8 cellular contexts compared by ENCODE assay signal in genomic region chr17:7885357-7886226, GRCh38. TPM values are rescaled to one million over a fixed set of nuclear protein-coding genes. Genes with fewer than 3 reads are reported as not detected.
DNase-seq lines count a peak whose midpoint lies in the region; ATAC-seq and TF ChIP-seq lines count a peak whose summit lies in the region.

No MANE protein-coding gene starts in this region.

- peaks cover 8% of the 10 kb centered on the region for H3K4me1 Mint-ChIP-seq in activated B cell treated with CpG ODN at 0.5 μM for 24 hours

- DNase-seq in SIG-M5 treated with dmso at 0.1 percent for 504 hours (lab: John Stamatoyannopoulos, UW; ENCODE audit: unreplicated experiment) (peak; percentile 23), SIG-M5 (lab: John Stamatoyannopoulos, UW) (no peak), NB4 (ENCODE audit: low read depth) (peak; percentile 74), activated B cell treated with CpG ODN at 0.5 μM for 24 hours (peak; percentile 53), ecto neural progenitor cell (ENCODE audit: low spot score) (peak; percentile 83), lung (ENCODE audit: low spot score) (peak; percentile 59), NCI-H2029 treated with DMSO at 0.1 percent for 48 hours (lab: John Stamatoyannopoulos, UW) (no peak)
- peak; percentile 4 to 27 for DNase-seq in stimulated activated CD8-positive, alpha-beta memory T cell treated with anti-CD3 and anti-CD28 coated beads, Interleukin-4, amount 100 ng/mL, for 4 hours (ENCODE audit: low read depth in 2 of 2, low spot score in 1 of 2)

- POLR2A ChIA-PET in activated B cell treated with CpG ODN at 0.5 μM for 24 hours (lab: Charles Lee) = interaction anchor here (0.6 to 2.4 kb wide), 15 partner anchors 10 to 550 kb away, joined by 3 to 16 read pairs (median 4); partner anchors contain the start of genes NAA38, NDEL1, RNF227 and TP53

- intact Hi-C loops in activated B cell treated with CpG ODN at 0.5 μM for 24 hours (cut with micrococcal nuclease) = loop anchor here (1.0 to 2.0 kb wide), 3 partner anchors 28 to 199 kb away; partner anchors contain the start of genes KDM6B, NAA38 and TP53

- CTCF ChIA-PET in activated B cell treated with CpG ODN at 0.5 μM for 24 hours (lab: Charles Lee) = interaction anchor here (1.0 to 1.3 kb wide), 4 partner anchors 20 to 449 kb away, joined by 3 to 6 read pairs (median 3); no protein-coding TSS in a partner anchor

- H3K4me3 ChIP-seq in NB4 (ENCODE audit: low read depth, low read length) = peak overlapping the region; percentile 64
- peak overlapping the region; percentile 46 for H3K4me3 ChIP-seq in lung

- H3K36me3 ChIP-seq in lung (ENCODE audit: control insufficient read depth in 2 of 2, insufficient read depth in 2 of 2, low read length in 2 of 2) = peaks cover 0 to 6% of the 10 kb centered on the region in 2 donors

- no peaks in the 10 kb centered on the region for H3K27me3 ChIP-seq in lung (ENCODE audit: control insufficient read depth, insufficient read depth)

- H3K4me1 ChIP-seq in lung (ENCODE audit: control insufficient read depth in 2 of 2, insufficient read depth in 2 of 2, low read length in 2 of 2) = peaks cover 15 to 17% of the 10 kb centered on the region in 2 donors

- ATAC-seq in activated B cell treated with CpG ODN at 0.5 μM for 24 hours (ENCODE audit: low read depth) (peak; percentile 21), lung (ENCODE audit: insufficient read depth, low FRiP score) (no peak)

- TF ChIP-seq POLR2A in NB4 (IDR thresholded peaks at IDR 0.05; ENCODE audit: extremely low read depth, insufficient read length) = peak; percentile 28

- peak overlapping the region; percentile 59 to 86 for H3K27ac ChIP-seq in lung (ENCODE audit: low read depth in 1 of 2, low read length in 1 of 2)

- peaks cover 10% of the 10 kb centered on the region for H3K36me3 Mint-ChIP-seq in activated B cell treated with CpG ODN at 0.5 μM for 24 hours (ENCODE audit: low read depth)

- no peak overlapping the region for H3K4me3 Mint-ChIP-seq in activated B cell treated with CpG ODN at 0.5 μM for 24 hours

- no peaks in the 10 kb centered on the region for H3K27me3 Mint-ChIP-seq in activated B cell treated with CpG ODN at 0.5 μM for 24 hours

- no peaks in the 10 kb centered on the region for H3K9me3 ChIP-seq in lung (ENCODE audit: control insufficient read depth in 2 of 2, insufficient read depth in 1 of 2, low read length in 1 of 2)

- no peak overlapping the region for H3K27ac Mint-ChIP-seq in activated B cell treated with CpG ODN at 0.5 μM for 24 hours

- H3K9me3 Mint-ChIP-seq in activated B cell treated with CpG ODN at 0.5 μM for 24 hours = no peaks in the 10 kb centered on the region

- WGBS in lung, 2 donors = 0 to 1% methylated on average over 36 to 65 of the region's 65 CpGs

- no peak for TF ChIP-seq CTCF in NB4 (IDR thresholded peaks at IDR 0.05; ENCODE audit: low read depth, low read length)
- TF ChIP-seq CTCF in activated B cell treated with CpG ODN at 0.5 μM for 24 hours (IDR thresholded peaks at IDR 0.05) = no peak
- no peak for TF ChIP-seq CTCF in lung (IDR thresholded peaks at IDR 0.05; ENCODE audit: control extremely low read depth, extremely low read depth)

RNA-seq across cellular contexts. Expression of gene CHD3, which starts 3.0 kb away (rescaled TPM):
- total RNA-seq in activated B cell treated with CpG ODN at 0.5 μM for 24 hours (103 and 109 TPM in 2 replicates), lung (100 to 1,000 TPM in 1 of 2 donors, 10 to 100 TPM in 1; 83.0 to 112 TPM)
- polyA plus RNA-seq in lung = 10 to 100 TPM; 60.9 to 69.9 TPM

RNA-seq across cellular contexts. Expression of gene CYB5D1, which starts 27.8 kb away (rescaled TPM):
- total RNA-seq in activated B cell treated with CpG ODN at 0.5 μM for 24 hours = 5.4 and 6.1 TPM in 2 replicates
- 10 to 100 TPM; 17.9 to 21.6 TPM for total RNA-seq in lung
- 10 to 100 TPM in 1 of 2 donors, 1 to 10 TPM in 1; 5.5 to 10.1 TPM for polyA plus RNA-seq in lung

RNA-seq across cellular contexts. Expression of gene NAA38, which starts 28.2 kb away (rescaled TPM):
- 36.0 and 47.9 TPM in 2 replicates for total RNA-seq in activated B cell treated with CpG ODN at 0.5 μM for 24 hours
- 10 to 100 TPM; 58.2 to 85.3 TPM for total RNA-seq in lung
- 100 to 1,000 TPM; 120 to 239 TPM for polyA plus RNA-seq in lung

RNA-seq across cellular contexts. Expression of gene RNF227, which starts 30.5 kb away (rescaled TPM):
- 2.5 and 2.8 TPM in 2 replicates for total RNA-seq in activated B cell treated with CpG ODN at 0.5 μM for 24 hours
- 1 to 10 TPM; 5.4 to 8.0 TPM for total RNA-seq in lung
- 1 to 10 TPM; 4.1 to 6.0 TPM for polyA plus RNA-seq in lung

RNA-seq across cellular contexts. Expression of gene TMEM88, which starts 30.7 kb away (rescaled TPM):
- total RNA-seq in activated B cell treated with CpG ODN at 0.5 μM for 24 hours = 3.2 and 7.1 TPM in 2 replicates
- total RNA-seq in lung = 10 to 100 TPM in 1 of 2 donors, 1 to 10 TPM in 1; 6.3 to 11.2 TPM
- polyA plus RNA-seq in lung = 10 to 100 TPM; 11.5 to 19.6 TPM

Comparison
In these comparisons a context has a peak if more than half of its experiments do, and no peak if none do; other contexts are left out.
1. DNase-seq: peak in SIG-M5 treated with dmso at 0.1 percent for 504 hours (single experiment), NB4 (single experiment), activated B cell treated with CpG ODN at 0.5 μM for 24 hours (single experiment), ecto neural progenitor cell (single experiment), lung (single experiment) and stimulated activated CD8-positive, alpha-beta memory T cell treated with anti-CD3 and anti-CD28 coated beads, Interleukin-4, amount 100 ng/mL, for 4 hours (2 of 2); none in SIG-M5 (single experiment) and NCI-H2029 treated with DMSO at 0.1 percent for 48 hours (single experiment).